In the genomic region with DNA sequence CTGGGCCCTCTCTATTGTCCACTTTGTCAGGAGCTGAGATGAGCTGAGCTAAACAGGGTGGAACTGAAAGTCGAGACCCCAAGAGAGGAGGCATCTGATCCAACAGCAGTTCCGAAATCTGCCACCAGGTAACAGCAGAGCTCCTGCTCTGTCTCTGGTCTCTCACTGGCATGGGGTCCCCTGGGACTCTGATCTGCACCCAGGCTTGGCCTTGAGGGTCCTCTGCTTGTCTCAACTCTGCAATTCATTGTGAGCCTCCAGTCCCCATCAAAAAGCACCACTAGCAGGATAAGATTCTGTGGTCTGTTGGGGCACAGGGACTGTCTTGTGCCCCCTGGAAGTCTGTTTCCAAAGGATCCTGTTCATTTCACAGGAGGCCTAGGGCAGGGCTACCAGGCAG, we compare ENCODE assay signal across 10 cellular contexts.
DNase-seq lines count a peak whose midpoint lies in the region; TF ChIP-seq lines count a peak whose summit lies in the region.
"Had no signal": no experiment of that assay in that cellular context is flagged by ENCODE, and none has a peak within 500 bp of the region (broad histone marks: within the 10 kb centered on the region; RNA-seq: fewer than 3 reads in every experiment).

No MANE protein-coding gene starts in this region.

- H3K36me3 Mint-ChIP-seq in chondrocyte (ENCODE audit: low read depth) = no peaks in the 10 kb centered on the region

- peak; percentile 59 for TF ChIP-seq CTCF in chondrocyte (IDR thresholded peaks at IDR 0.05)
- peak; percentile 11 for TF ChIP-seq CTCF in smooth muscle cell (IDR thresholded peaks at IDR 0.05; ENCODE audit: borderline replicate concordance, insufficient read depth, poor library complexity, severe bottlenecking)
- no peak for TF ChIP-seq CTCF in prostate gland (IDR thresholded peaks at IDR 0.05)

- no peaks in the 10 kb centered on the region for H3K4me1 ChIP-seq in smooth muscle cell (ENCODE audit: low read depth)
- H3K4me1 ChIP-seq in prostate gland (replicated peaks) = no peaks in the 10 kb centered on the region

- H3K4me3 Mint-ChIP-seq in chondrocyte (ENCODE audit: unreplicated experiment) = no peak overlapping the region

- H3K27ac ChIP-seq in smooth muscle cell (ENCODE audit: low read depth) = no peak overlapping the region
- no peak overlapping the region for H3K27ac ChIP-seq in prostate gland
- H3K27ac ChIP-seq: SK-N-MC had no signal

- no peaks in the 10 kb centered on the region for H3K27me3 Mint-ChIP-seq in chondrocyte (ENCODE audit: low read depth)

- peaks cover 12% of the 10 kb centered on the region for H3K4me1 Mint-ChIP-seq in chondrocyte (ENCODE audit: low read depth)

- H3K27me3 ChIP-seq in smooth muscle cell (ENCODE audit: low read depth) (no peaks in the 10 kb centered on the region), prostate gland (replicated peaks; ENCODE audit: insufficient read depth) (no peaks in the 10 kb centered on the region)

- intact Hi-C loops in prostate gland (cut with DNase I) = loop anchor here (10.0 kb wide), 2 partner anchors 1081 to 1701 kb away; no protein-coding TSS in a partner anchor

- no peaks in the 10 kb centered on the region for H3F3A ChIP-seq in smooth muscle cell (ENCODE audit: low read depth)

- DNase-seq in NCI-H82 (lab: John Stamatoyannopoulos, UW) (peak; percentile 55), NCI-H82 treated with DMSO at 0.1 percent for 48 hours (lab: John Stamatoyannopoulos, UW; ENCODE audit: unreplicated experiment) (no peak), HuH-7 (ENCODE audit: low spot score) (peak; percentile 31), chondrocyte (ENCODE audit: low spot score) (no peak), smooth muscle cell (lab: John Stamatoyannopoulos, UW; ENCODE audit: unreplicated experiment) (no peak), NCI-H510A (lab: John Stamatoyannopoulos, UW) (no peak), prostate gland (ENCODE audit: low spot score) (no peak), D341Med (ENCODE audit: low spot score) (no peak)
- DNase-seq: activated naive CD4-positive, alpha-beta T cell treated with Interleukin-2 at 50 U/mL for 16 hours had no signal

- no peaks in the 10 kb centered on the region for H3K79me2 ChIP-seq in smooth muscle cell (ENCODE audit: low read depth)

- no peak overlapping the region for H2AFZ ChIP-seq in smooth muscle cell (ENCODE audit: low read depth)

- 74% methylated on average over 2 of the region's 2 CpGs for WGBS in smooth muscle cell (ENCODE audit: low lambda C conversion rate)
- whole genome bisulfite sequencing in prostate gland = 67% methylated on average over 2 of the region's 2 CpGs

- H3K4me2 ChIP-seq in smooth muscle cell = no peak overlapping the region

- no peaks in the 10 kb centered on the region for H4K20me1 ChIP-seq in smooth muscle cell (ENCODE audit: low read depth)

- H3K9me3 Mint-ChIP-seq in chondrocyte (ENCODE audit: low read depth) = no peaks in the 10 kb centered on the region

- TF ChIP-seq POLR2A in prostate gland (IDR thresholded peaks at IDR 0.05) = no peak

- no peaks in the 10 kb centered on the region for H3K36me3 ChIP-seq in smooth muscle cell (ENCODE audit: low read depth)
- no peaks in the 10 kb centered on the region for H3K36me3 ChIP-seq in prostate gland

- H3K4me3 ChIP-seq in smooth muscle cell = no peak overlapping the region
- H3K4me3 ChIP-seq in prostate gland = no peak overlapping the region
- H3K4me3 ChIP-seq: SK-N-MC had no signal

- no peaks in the 10 kb centered on the region for H3K9me3 ChIP-seq in smooth muscle cell (replicated peaks; ENCODE audit: low read depth)
- H3K9me3 ChIP-seq in prostate gland = no peaks in the 10 kb centered on the region

- H3K27ac Mint-ChIP-seq in chondrocyte (ENCODE audit: unreplicated experiment) = no peak overlapping the region

- H3K9ac ChIP-seq in smooth muscle cell (ENCODE audit: low read depth) = no peak overlapping the region

Comparison
In these comparisons a context has a peak if more than half of its experiments do, and no peak if none do; other contexts are left out.
1. DNase-seq: peak in NCI-H82 (single experiment) and HuH-7 (single experiment); none in NCI-H82 treated with DMSO at 0.1 percent for 48 hours (single experiment), chondrocyte (single experiment), smooth muscle cell (single experiment), NCI-H510A (single experiment), prostate gland (single experiment) and D341Med (single experiment).
2. CTCF ChIP-seq: peak in chondrocyte (single experiment) and smooth muscle cell (single experiment); none in prostate gland (0 of 4).